Comparison of ENCODE assay signal across 12 cellular contexts in genomic region chr14:23877538-23878180, GRCh38.
DNase-seq lines count a peak whose midpoint lies in the region; ATAC-seq and TF ChIP-seq lines count a peak whose summit lies in the region.
"Had no signal": no experiment of that assay in that cellular context is flagged by ENCODE, and none has a peak within 500 bp of the region (broad histone marks: within the 10 kb centered on the region; RNA-seq: fewer than 3 reads in every experiment).

No MANE protein-coding gene starts in this region.

- H3K27ac Mint-ChIP-seq in activated T-cell treated with anti-CD3 and anti-CD28 coated beads, Interleukin-2, amount 50 U/mL, for 24 hours, result peak overlapping the region; percentile 95
- no peak overlapping the region for H3K27ac Mint-ChIP-seq in natural killer cell

- no peak for DNase-seq in activated T-cell treated with anti-CD3 and anti-CD28 coated beads, Interleukin-2, amount 50 U/mL, for 24 hours
- DNase-seq in activated T-cell treated with anti-CD3 and anti-CD28 coated beads for 4 hours (no peak), NCI-H774 (lab: John Stamatoyannopoulos, UW) (no peak), natural killer cell (no peak), BE2C (no peak)
- peak; percentile 44 for DNase-seq in stimulated activated CD8-positive, alpha-beta memory T cell treated with anti-CD3 and anti-CD28 coated beads, Interleukin-4, amount 100 ng/mL, for 48 hours
- DNase-seq: NCI-H1092 treated with DMSO at 0.1 percent for 48 hours, NCI-H748 treated with DMSO at 0.1 percent for 48 hours had no signal

- H3K36me3 ChIP-seq in BE2C, result no peaks in the 10 kb centered on the region

- peak; percentile 83 for ATAC-seq in GM21390 (IDR thresholded peaks at IDR 0.05; ENCODE audit: unreplicated experiment)
- peak; percentile 59 for ATAC-seq in HG03135 (IDR thresholded peaks at IDR 0.05; ENCODE audit: unreplicated experiment)
- no peak for ATAC-seq in natural killer cell
- ATAC-seq: esophagus mucosa, sciatic nerve had no signal

- H3K27me3 Mint-ChIP-seq in activated T-cell treated with anti-CD3 and anti-CD28 coated beads, Interleukin-2, amount 50 U/mL, for 24 hours, result peaks cover 14% of the 10 kb centered on the region
- peaks cover 8 to 30% of the 10 kb centered on the region in 2 donors for H3K27me3 Mint-ChIP-seq in natural killer cell (ENCODE audit: low read depth in 2 of 2)

- H3K9me3 ChIP-seq in BE2C, result no peaks in the 10 kb centered on the region

- intact Hi-C loops in natural killer cell (cut with micrococcal nuclease), result no loop called here

- no peak overlapping the region for H3K4me3 ChIP-seq in BE2C (ENCODE audit: low read depth, low read length)

- H3K4me1 Mint-ChIP-seq in activated T-cell treated with anti-CD3 and anti-CD28 coated beads, Interleukin-2, amount 50 U/mL, for 24 hours (ENCODE audit: low read depth), result peaks cover 21% of the 10 kb centered on the region
- H3K4me1 Mint-ChIP-seq in natural killer cell, result no peaks in the 10 kb centered on the region

- no peaks in the 10 kb centered on the region for H3K9me3 Mint-ChIP-seq in activated T-cell treated with anti-CD3 and anti-CD28 coated beads, Interleukin-2, amount 50 U/mL, for 24 hours
- no peaks in the 10 kb centered on the region for H3K9me3 Mint-ChIP-seq in natural killer cell

- peaks cover 5% of the 10 kb centered on the region for H3K27me3 ChIP-seq in BE2C

- no peak overlapping the region for H3K4me3 Mint-ChIP-seq in activated T-cell treated with anti-CD3 and anti-CD28 coated beads, Interleukin-2, amount 50 U/mL, for 24 hours
- H3K4me3 Mint-ChIP-seq in natural killer cell, result no peak overlapping the region

- H3K36me3 Mint-ChIP-seq in activated T-cell treated with anti-CD3 and anti-CD28 coated beads, Interleukin-2, amount 50 U/mL, for 24 hours (ENCODE audit: low read depth), result no peaks in the 10 kb centered on the region
- H3K36me3 Mint-ChIP-seq in natural killer cell, result no peaks in the 10 kb centered on the region

- H3K4me1 ChIP-seq in BE2C, result no peaks in the 10 kb centered on the region

- TF ChIP-seq CTCF in natural killer cell (IDR thresholded peaks at IDR 0.05), result no peak
- TF ChIP-seq CTCF in BE2C (IDR thresholded peaks at IDR 0.05; ENCODE audit: low read depth, low read length), result no peak

Comparison
In these comparisons a context has a peak if more than half of its experiments do, and no peak if none do; other contexts are left out.
1. ATAC-seq: peak in GM21390 (single experiment) and HG03135 (single experiment); none in natural killer cell (0 of 3).